Comparison of ENCODE assay signal across 19 cellular contexts in genomic region chr1:101037316-101037715, GRCh38.
"Had no signal": no experiment of that assay in that cellular context is flagged by ENCODE, and none has a peak within 500 bp of the region (broad histone marks: within the 10 kb centered on the region; RNA-seq: fewer than 3 reads in every experiment).

No MANE protein-coding gene starts in this region.

- H3K36me3 ChIP-seq: esophagus muscularis mucosa, lower lobe of right lung had no signal

- H3K4me2 ChIP-seq: hepatocyte had no signal

- H3K27me3 ChIP-seq: dorsolateral prefrontal cortex, esophagus muscularis mucosa, foreskin keratinocyte, gastroesophageal sphincter, heart left ventricle, hepatocyte, left lung had no signal

- H2AFZ ChIP-seq: hepatocyte had no signal

- DNase-seq: dermis blood vessel endothelial cell; dorsolateral prefrontal cortex; effector CD4-positive, alpha-beta T cell; effector memory CD4-positive, alpha-beta T cell; foreskin keratinocyte; heart left ventricle; hypothalamus; immature natural killer cell; left cardiac atrium; left lung; left ventricle myocardium superior; lower lobe of right lung; mesendoderm; midbrain; naive thymus-derived CD4-positive, alpha-beta T cell had no signal

- H3K4me3 ChIP-seq: coronary artery, dorsolateral prefrontal cortex, esophagus muscularis mucosa, gastroesophageal sphincter, heart left ventricle, hepatocyte, left lung, lower lobe of right lung had no signal

- H3K4me1 ChIP-seq: foreskin keratinocyte, left lung, lower lobe of right lung had no signal

- H3K27ac ChIP-seq: coronary artery, dorsolateral prefrontal cortex, foreskin keratinocyte, heart left ventricle, hepatocyte, left lung, lower lobe of right lung had no signal
